17 cellular contexts compared by ENCODE assay signal in the genomic region with DNA sequence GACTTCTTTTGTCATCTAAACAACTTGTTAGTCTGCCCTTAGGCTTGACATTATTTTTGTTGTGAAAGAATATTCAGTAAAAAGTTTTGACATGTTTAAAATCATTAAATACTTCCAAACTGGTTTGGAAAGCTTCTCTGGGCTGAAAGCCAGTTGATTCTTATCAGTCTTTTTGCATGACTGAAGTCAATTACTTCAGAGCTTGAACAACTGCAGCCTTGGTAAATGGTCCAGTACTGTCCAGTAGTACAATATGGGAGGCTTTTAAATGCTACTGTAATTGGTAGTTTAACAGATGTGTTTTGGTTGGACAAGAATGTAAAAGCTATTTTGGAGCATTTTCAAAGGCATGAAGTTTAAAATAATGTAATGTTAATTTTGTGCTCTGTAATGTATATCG.
DNase-seq lines count a peak whose midpoint lies in the region; FAIRE-seq and TF ChIP-seq lines count a peak whose summit lies in the region.
"Had no signal": no experiment of that assay in that cellular context is flagged by ENCODE, and none has a peak within 500 bp of the region (broad histone marks: within the 10 kb centered on the region; RNA-seq: fewer than 3 reads in every experiment).

No MANE protein-coding gene starts in this region.

- H2BK12ac ChIP-seq in mesenchymal stem cell (ENCODE audit: low read length in 2 of 2), result no peak overlapping the region

- H3K18ac ChIP-seq in mesenchymal stem cell (ENCODE audit: low read depth in 1 of 2, low read length in 2 of 2), result no peak overlapping the region

- no peak overlapping the region for H2BK120ac ChIP-seq in mesenchymal stem cell (ENCODE audit: low read depth, low read length)

- DNase-seq in EH (ENCODE audit: low read depth) (peak; percentile 1), mesenchymal stem cell (peak; percentile 78), MM.1S (no peak), RCC 7860 (ENCODE audit: low spot score) (no peak), MV-4-11 (lab: John Stamatoyannopoulos, UW) (no peak)
- no peak for DNase-seq in activated CD4-positive, CD25-positive, alpha-beta regulatory T cell treated with anti-CD3 and anti-CD28 coated beads, Interleukin-2, amount 50 U/mL, for 72 hours
- DNase-seq: activated T-cell treated with anti-CD3 and anti-CD28 coated beads, Interleukin-2, amount 50 U/mL, for 48 hours; NCI-H446; SHP77 had no signal

- no peaks in the 10 kb centered on the region for H3F3A ChIP-seq in OCI-LY1 (ENCODE audit: insufficient read depth, low read length)
- no peaks in the 10 kb centered on the region for H3F3A ChIP-seq in MM.1S (ENCODE audit: insufficient read depth, low read length)

- H3K9ac ChIP-seq in OCI-LY1 (ENCODE audit: low read length) (peak overlapping the region; percentile 57), endocrine pancreas (ENCODE audit: control insufficient read depth, insufficient read depth, low read length) (no peak overlapping the region), mesenchymal stem cell (ENCODE audit: low read length) (no peak overlapping the region), MM.1S (ENCODE audit: low read length) (no peak overlapping the region)

- H3K23ac ChIP-seq in mesenchymal stem cell (ENCODE audit: low read length in 2 of 2), result no peak overlapping the region

- H4K20me1 ChIP-seq in OCI-LY1 (ENCODE audit: insufficient read depth, low read length) (no peaks in the 10 kb centered on the region), MM.1S (ENCODE audit: insufficient read depth, low read length) (no peaks in the 10 kb centered on the region)

- H4K8ac ChIP-seq in mesenchymal stem cell (ENCODE audit: low read length), result no peak overlapping the region

- H3K79me1 ChIP-seq in mesenchymal stem cell (replicated peaks; ENCODE audit: low read length, poor library complexity, severe bottlenecking), result peaks cover 5% of the 10 kb centered on the region

- H3K79me2 ChIP-seq in OCI-LY1 (ENCODE audit: insufficient read depth, low read length) (peaks cover 59% of the 10 kb centered on the region), MM.1S (ENCODE audit: low read length) (no peaks in the 10 kb centered on the region)

- H2BK15ac ChIP-seq in mesenchymal stem cell (ENCODE audit: low read depth, poor library complexity, severe bottlenecking), result no peak overlapping the region

- H3K14ac ChIP-seq in mesenchymal stem cell (ENCODE audit: low read length in 2 of 2), result no peak overlapping the region

- no peak overlapping the region for H2AFZ ChIP-seq in OCI-LY1 (ENCODE audit: low read length)
- no peak overlapping the region for H2AFZ ChIP-seq in mesenchymal stem cell (ENCODE audit: low read depth, low read length)
- H2AFZ ChIP-seq in MM.1S (ENCODE audit: low read length), result no peak overlapping the region

- H3K4me3 ChIP-seq in OCI-LY1 (ENCODE audit: low read depth, low read length, poor library complexity, severe bottlenecking) (peak overlapping the region; percentile 62), endocrine pancreas (ENCODE audit: control insufficient read depth, insufficient read depth, low read length) (peak overlapping the region; percentile 15), mesenchymal stem cell (ENCODE audit: insufficient read depth in 1 of 2, low read depth in 1 of 2, low read length in 2 of 2) (no peak overlapping the region), MM.1S (ENCODE audit: low read length) (no peak overlapping the region)
- H3K4me3 ChIP-seq: lung, prostate gland had no signal

- no peaks in the 10 kb centered on the region for H3K27me3 ChIP-seq in OCI-LY1 (ENCODE audit: insufficient read depth, low read length)
- no peaks in the 10 kb centered on the region for H3K27me3 ChIP-seq in endocrine pancreas (ENCODE audit: control insufficient read depth, insufficient read depth, low read length)
- H3K27me3 ChIP-seq in mesenchymal stem cell (ENCODE audit: control insufficient read depth in 1 of 2, insufficient read depth in 1 of 2, low read length in 2 of 2), result no peaks in the 10 kb centered on the region
- H3K27me3 ChIP-seq in MM.1S (replicated peaks; ENCODE audit: insufficient read depth, low read length), result no peaks in the 10 kb centered on the region

- H3K27ac ChIP-seq in OCI-LY1 (ENCODE audit: low read depth, low read length, poor library complexity, severe bottlenecking) (peak overlapping the region; percentile 95), mesenchymal stem cell (ENCODE audit: low read length, poor library complexity, severe bottlenecking) (no peak overlapping the region), MM.1S (ENCODE audit: low read length) (no peak overlapping the region)
- H3K27ac ChIP-seq: prostate gland had no signal

- no peak for TF ChIP-seq CTCF in OCI-LY1 (IDR thresholded peaks at IDR 0.05; ENCODE audit: low read length)
- TF ChIP-seq CTCF in MM.1S (IDR thresholded peaks at IDR 0.05; ENCODE audit: low read length), result no peak

- 89% methylated on average over 1 of the region's 1 CpG for WGBS in mesenchymal stem cell

- H2BK5ac ChIP-seq in mesenchymal stem cell (ENCODE audit: low read depth, low read length, poor library complexity, severe bottlenecking), result no peak overlapping the region

- peak overlapping the region; percentile 72 for H3K4me2 ChIP-seq in OCI-LY1 (ENCODE audit: low read length)
- no peak overlapping the region for H3K4me2 ChIP-seq in mesenchymal stem cell (ENCODE audit: low read length, poor library complexity, severe bottlenecking)
- no peak overlapping the region for H3K4me2 ChIP-seq in MM.1S (ENCODE audit: low read depth, low read length)

- no peaks in the 10 kb centered on the region for H3K9me3 ChIP-seq in OCI-LY1 (ENCODE audit: low read length)
- H3K9me3 ChIP-seq in endocrine pancreas (ENCODE audit: control insufficient read depth, low read length), result no peaks in the 10 kb centered on the region
- peaks cover 3% of the 10 kb centered on the region for H3K9me3 ChIP-seq in mesenchymal stem cell (ENCODE audit: control insufficient read depth, low read length)
- no peaks in the 10 kb centered on the region for H3K9me3 ChIP-seq in MM.1S (replicated peaks; ENCODE audit: insufficient read depth, low read length)
- H3K9me3 ChIP-seq: prostate gland had no signal

- H3K9me2 ChIP-seq in OCI-LY1 (ENCODE audit: low read depth, low read length) (no peaks in the 10 kb centered on the region), MM.1S (replicated peaks; ENCODE audit: insufficient read depth, low read length) (no peaks in the 10 kb centered on the region)

- H2AK5ac ChIP-seq in mesenchymal stem cell (ENCODE audit: low read length, severe bottlenecking), result no peak overlapping the region

- H3K36me3 ChIP-seq in OCI-LY1 (ENCODE audit: insufficient read depth, low read length) (no peaks in the 10 kb centered on the region), endocrine pancreas (ENCODE audit: control insufficient read depth, insufficient read depth, low read length) (no peaks in the 10 kb centered on the region), mesenchymal stem cell (ENCODE audit: control insufficient read depth in 1 of 2, insufficient read depth in 2 of 2, low read depth in 1 of 2, low read length in 2 of 2) (no peaks in the 10 kb centered on the region), MM.1S (replicated peaks; ENCODE audit: insufficient read depth, low read length) (no peaks in the 10 kb centered on the region)
- H3K36me3 ChIP-seq: prostate gland had no signal

- no peak overlapping the region for H3K4ac ChIP-seq in mesenchymal stem cell (ENCODE audit: low read depth in 1 of 2, low read length in 2 of 2)

- H4K91ac ChIP-seq in mesenchymal stem cell (ENCODE audit: low read length), result no peak overlapping the region

- no peak for FAIRE-seq in RCC 7860 (lab: Jason Lieb, UNC)
- FAIRE-seq: frontal cortex, GM12891, GM19239, H1 had no signal

- H3K4me1 ChIP-seq in OCI-LY1 (ENCODE audit: insufficient read depth, low read length, severe bottlenecking) (peaks cover 93% of the 10 kb centered on the region), endocrine pancreas (ENCODE audit: control insufficient read depth, insufficient read depth, low read length) (peaks cover 28% of the 10 kb centered on the region), mesenchymal stem cell (ENCODE audit: control insufficient read depth, insufficient read depth, low read depth, low read length) (no peaks in the 10 kb centered on the region), MM.1S (ENCODE audit: low read length) (peaks cover 5% of the 10 kb centered on the region)
- H3K4me1 ChIP-seq: prostate gland had no signal

Comparison
In these comparisons a context has a peak if more than half of its experiments do, and no peak if none do; other contexts are left out.
1. DNase-seq: peak in EH (single experiment) and mesenchymal stem cell (single experiment); none in activated CD4-positive, CD25-positive, alpha-beta regulatory T cell treated with anti-CD3 and anti-CD28 coated beads, Interleukin-2, amount 50 U/mL, for 72 hours (single experiment), MM.1S (single experiment), RCC 7860 (single experiment) and MV-4-11 (single experiment).
2. H3K4me3 ChIP-seq: peak in OCI-LY1 (single experiment) and endocrine pancreas (single experiment); none in mesenchymal stem cell (0 of 2) and MM.1S (single experiment).